Comparison of ENCODE assay signal across 10 cellular contexts in the genomic region with DNA sequence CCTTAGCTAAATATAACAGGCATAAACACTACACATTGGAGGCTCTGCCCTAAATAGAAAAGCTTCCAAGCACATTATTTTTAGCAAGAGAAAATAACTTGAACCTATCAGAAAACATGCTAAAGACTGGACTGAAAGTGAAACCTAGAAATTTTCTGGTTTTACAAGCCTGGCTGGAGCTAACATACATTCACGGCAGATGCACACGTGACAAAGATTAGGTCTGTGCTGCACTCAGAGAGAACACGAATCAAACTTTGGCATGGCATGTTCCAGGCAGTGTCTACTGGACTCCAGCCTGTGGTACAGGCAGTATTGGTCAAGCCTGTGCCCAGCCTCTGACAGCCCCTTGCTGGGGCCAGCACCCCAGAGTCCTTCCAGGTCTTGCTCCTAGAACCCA.
DNase-seq lines count a peak whose midpoint lies in the region; ATAC-seq and TF ChIP-seq lines count a peak whose summit lies in the region.
"Had no signal": no experiment of that assay in that cellular context is flagged by ENCODE, and none has a peak within 500 bp of the region (broad histone marks: within the 10 kb centered on the region; RNA-seq: fewer than 3 reads in every experiment).

No MANE protein-coding gene starts in this region.

- H4K20me1 ChIP-seq in KMS-11 (ENCODE audit: insufficient read depth), result no peaks in the 10 kb centered on the region

- H3K4me3 Mint-ChIP-seq in memory B cell (no peak overlapping the region), endothelial cell (ENCODE audit: unreplicated experiment) (no peak overlapping the region)

- H3K79me2 ChIP-seq in KMS-11 (ENCODE audit: insufficient read depth, low read depth), result no peaks in the 10 kb centered on the region

- H3K27me3 Mint-ChIP-seq in memory B cell (peaks cover 3% of the 10 kb centered on the region), endothelial cell (ENCODE audit: unreplicated experiment) (no peaks in the 10 kb centered on the region)

- H3K4me1 Mint-ChIP-seq in memory B cell (peaks cover 6% of the 10 kb centered on the region), endothelial cell (ENCODE audit: unreplicated experiment) (no peaks in the 10 kb centered on the region)

- peak overlapping the region; percentile 87 for H2AFZ ChIP-seq in KMS-11 (ENCODE audit: low read depth)

- ATAC-seq in GM18861 (IDR thresholded peaks at IDR 0.05; ENCODE audit: unreplicated experiment) (peak; percentile 73), GM21576 (IDR thresholded peaks at IDR 0.05; ENCODE audit: unreplicated experiment) (peak; percentile 52), memory B cell (ENCODE audit: low read depth) (peak; percentile 43)

- peak overlapping the region; percentile 56 for H3K4me2 ChIP-seq in KMS-11

- H3K36me3 Mint-ChIP-seq in memory B cell (no peaks in the 10 kb centered on the region), endothelial cell (ENCODE audit: low read depth, unreplicated experiment) (no peaks in the 10 kb centered on the region)

- H3K4me1 ChIP-seq in KMS-11 (ENCODE audit: low read depth, poor library complexity, severe bottlenecking) (peaks cover 17% of the 10 kb centered on the region), SJCRH30 (no peaks in the 10 kb centered on the region)

- H3K9ac ChIP-seq in KMS-11, result peak overlapping the region; percentile 39; the same call in 1 of the 2 replicates

- TF ChIP-seq CTCF in KMS-11 (conservative IDR thresholded peaks at IDR 0.05; ENCODE audit: low read depth, low read length), result no peak
- TF ChIP-seq CTCF in endothelial cell (IDR thresholded peaks at IDR 0.05; ENCODE audit: unreplicated experiment), result no peak

- DNase-seq in memory B cell (ENCODE audit: low spot score in 2 of 2) (no peak), endothelial cell (ENCODE audit: low spot score) (no peak), ecto neural progenitor cell (ENCODE audit: low spot score) (no peak), midbrain (lab: John Stamatoyannopoulos, UW) (no peak), SJCRH30 (no peak)
- DNase-seq: activated T-cell treated with anti-CD3 and anti-CD28 coated beads, Interleukin-2, amount 50 U/mL, for 72 hours had no signal

- no peak overlapping the region for H3K27ac Mint-ChIP-seq in memory B cell
- H3K27ac Mint-ChIP-seq in endothelial cell (ENCODE audit: unreplicated experiment), result no peak overlapping the region
- H3K27ac Mint-ChIP-seq: activated T-cell treated with anti-CD3 and anti-CD28 coated beads, Interleukin-2, amount 50 U/mL, for 72 hours had no signal

- H3K27me3 ChIP-seq in KMS-11 (ENCODE audit: insufficient read depth, low read depth) (no peaks in the 10 kb centered on the region), SJCRH30 (no peaks in the 10 kb centered on the region)
- H3K27me3 ChIP-seq: dorsolateral prefrontal cortex had no signal

- no peaks in the 10 kb centered on the region for H3K9me3 ChIP-seq in SJCRH30 (replicated peaks)

- peak overlapping the region; percentile 41 for H3K27ac ChIP-seq in KMS-11
- no peak overlapping the region for H3K27ac ChIP-seq in SJCRH30
- H3K27ac ChIP-seq: dorsolateral prefrontal cortex had no signal

- H3K36me3 ChIP-seq in KMS-11 (ENCODE audit: insufficient read depth) (no peaks in the 10 kb centered on the region), SJCRH30 (no peaks in the 10 kb centered on the region)

- H3K4me3 ChIP-seq in KMS-11 (IDR thresholded peaks at IDR 0.05; ENCODE audit: insufficient read depth, low read depth, low read length) (no peak overlapping the region), SJCRH30 (no peak overlapping the region)
- H3K4me3 ChIP-seq: dorsolateral prefrontal cortex had no signal

- H3K9me3 Mint-ChIP-seq in memory B cell (no peaks in the 10 kb centered on the region), endothelial cell (ENCODE audit: unreplicated experiment) (no peaks in the 10 kb centered on the region)
- H3K9me3 Mint-ChIP-seq: activated T-cell treated with anti-CD3 and anti-CD28 coated beads, Interleukin-2, amount 50 U/mL, for 72 hours had no signal
